ENCODE assay signal across 8 cellular contexts in genomic region chr5:177427919-177428573, GRCh38.
DNase-seq lines count a peak whose midpoint lies in the region; ATAC-seq and TF ChIP-seq lines count a peak whose summit lies in the region.

No MANE protein-coding gene starts in this region.

- no peak for TF ChIP-seq CTCF in tibial artery (IDR thresholded peaks at IDR 0.05)

- intact Hi-C loops in tibial artery (cut with DNase I; ENCODE audit: low total_unique reads): no loop called here

- no peak for ATAC-seq in GM18858 (IDR thresholded peaks at IDR 0.05; ENCODE audit: unreplicated experiment)
- no peak for ATAC-seq in HG02763 (IDR thresholded peaks at IDR 0.05; ENCODE audit: unreplicated experiment)

- no peaks in the 10 kb centered on the region for H3K27me3 ChIP-seq in tibial artery

- peak overlapping the region in 1 of 2 donors; percentile 76 for H3K27ac ChIP-seq in tibial artery

- H3K9me3 ChIP-seq in iPS-18c (ENCODE audit: control insufficient read depth, insufficient read depth, low read length) (no peaks in the 10 kb centered on the region), tibial artery (no peaks in the 10 kb centered on the region)

- peak overlapping the region; percentile 75; the same call in 1 of the 2 replicates for H3K4me3 ChIP-seq in iPS-18c (ENCODE audit: insufficient read depth, low read depth, low read length)
- H3K4me3 ChIP-seq in tibial artery: peak overlapping the region; percentile 70 to 89

- DNase-seq in activated T-cell treated with anti-CD3 and anti-CD28 coated beads for 24 hours (ENCODE audit: low read depth) (peak; percentile 24), activated T-cell treated with anti-CD3 and anti-CD28 coated beads for 4 hours (no peak), tibial artery (no peak), globus pallidus (ENCODE audit: low spot score) (no peak)
- DNase-seq in activated CD4-positive, alpha-beta T cell treated with anti-CD3 and anti-CD28 coated beads, Interleukin-2, amount 50 U/mL, for 48 hours: peak; percentile 56 to 63

- H3K36me3 ChIP-seq in tibial artery: peaks cover 14 to 30% (median 26%) of the 10 kb centered on the region in 3 donors

- peaks cover 0 to 45% (median 17%) of the 10 kb centered on the region in 4 donors for H3K4me1 ChIP-seq in tibial artery

Comparison
In these comparisons a context has a peak if more than half of its experiments do, and no peak if none do; other contexts are left out.
1. DNase-seq: peak in activated T-cell treated with anti-CD3 and anti-CD28 coated beads for 24 hours (single experiment) and activated CD4-positive, alpha-beta T cell treated with anti-CD3 and anti-CD28 coated beads, Interleukin-2, amount 50 U/mL, for 48 hours (2 of 2); none in activated T-cell treated with anti-CD3 and anti-CD28 coated beads for 4 hours (single experiment), tibial artery (0 of 2) and globus pallidus (single experiment).